In genomic region chr11:62896049-62896448, GRCh38 we compare ENCODE assay signal across 22 cellular contexts. TPM values are rescaled to one million over a fixed set of nuclear protein-coding genes. Genes with fewer than 3 reads are reported as not detected.
"Had no signal": no experiment of that assay in that cellular context is flagged by ENCODE, and none has a peak within 500 bp of the region (broad histone marks: within the 10 kb centered on the region; RNA-seq: fewer than 3 reads in every experiment).

No MANE protein-coding gene starts in this region.

- DNase-seq: activated CD4-positive, alpha-beta T cell treated with anti-CD3 and anti-CD28 coated beads for 48 hours; activated CD8-positive, alpha-beta memory T cell treated with anti-CD3 and anti-CD28 coated beads, Interleukin-2, amount 50 U/mL, for 48 hours; activated CD8-positive, alpha-beta T cell treated with anti-CD3 and anti-CD28 coated beads, Interleukin-2, amount 10 ng/mL, durations not matched to agents 7 days and 5 days; activated gamma-delta T cell; activated T-cell treated with anti-CD3 and anti-CD28 coated beads, Interleukin-2, amount 50 U/mL, for 72 hours; amniotic stem cell; body of pancreas; effector memory CD8-positive, alpha-beta T cell; gastrocnemius medialis; right lobe of liver; spleen; T-helper 17 cell had no signal

- ATAC-seq: activated CD8-positive, alpha-beta T cell treated with anti-CD3 and anti-CD28 coated beads, Interleukin-2, amount 10 ng/mL, durations not matched to agents 7 days and 5 days; activated naive CD4-positive, alpha-beta T cell treated with anti-CD3 and anti-CD28 coated beads, Interleukin-2, amount 50 U/mL, for 72 hours; activated T-cell treated with anti-CD3 and anti-CD28 coated beads, Interleukin-2, amount 50 U/mL, for 72 hours; body of pancreas; effector memory CD8-positive, alpha-beta T cell; left lobe of liver; T-helper 17 cell; WTC11 had no signal

- H3K27ac ChIP-seq: epithelial cell of prostate, prostate gland, right lobe of liver, suprapubic skin had no signal

- H3K4me1 ChIP-seq: body of pancreas, gastrocnemius medialis, right lobe of liver, suprapubic skin had no signal

- H3K36me3 ChIP-seq: gastrocnemius medialis, prostate gland, right lobe of liver, spleen, suprapubic skin had no signal

- H3K9me3 ChIP-seq: body of pancreas, gastrocnemius medialis, prostate gland, right lobe of liver, spleen, suprapubic skin had no signal

- H3K4me3 ChIP-seq: body of pancreas, coronary artery, gastrocnemius medialis, prostate gland, right lobe of liver, spleen, suprapubic skin had no signal

- H3K27me3 ChIP-seq: body of pancreas, gastrocnemius medialis, right lobe of liver, suprapubic skin had no signal

RNA-seq across cellular contexts. Expression of gene CHRM1, which starts 25.1 kb away (rescaled TPM):
- total RNA-seq: activated CD8-positive, alpha-beta T cell treated with anti-CD3 and anti-CD28 coated beads, Interleukin-2, amount 10 ng/mL, durations not matched to agents 7 days and 5 days; activated naive CD4-positive, alpha-beta T cell treated with anti-CD3 and anti-CD28 coated beads, Interleukin-2, amount 50 U/mL, for 72 hours; activated T-cell treated with anti-CD3 and anti-CD28 coated beads, Interleukin-2, amount 50 U/mL, for 72 hours; body of pancreas; gastrocnemius medialis; left lobe of liver; myocyte; osteoblast; right lobe of liver; spleen; T-helper 17 cell; WTC11 had no signal
- polyA plus RNA-seq: neural cell, spleen had no signal
